ENCODE assay signal across 20 cellular contexts in the genomic region with DNA sequence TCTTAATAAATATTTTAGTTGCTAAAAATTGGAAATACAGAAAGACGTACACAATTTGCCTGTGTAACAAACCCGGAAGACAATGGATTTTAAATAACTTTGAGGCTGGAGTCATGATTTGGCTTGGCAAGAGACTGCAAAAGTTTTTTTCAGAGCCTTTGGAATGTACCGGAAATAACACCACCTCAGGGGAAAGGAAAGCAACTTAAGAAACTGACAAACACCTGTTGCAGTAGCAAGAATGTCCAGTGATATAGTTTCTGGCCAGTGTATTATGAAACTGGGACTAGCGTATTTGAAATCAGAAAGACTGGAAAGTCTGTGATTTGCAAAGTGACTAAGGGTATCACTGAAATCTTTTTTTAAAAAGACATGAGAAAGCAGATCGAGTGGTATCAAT. TPM values are rescaled to one million over a fixed set of nuclear protein-coding genes. Genes with fewer than 3 reads are reported as not detected.
DNase-seq lines count a peak whose midpoint lies in the region; ATAC-seq, FAIRE-seq and TF ChIP-seq lines count a peak whose summit lies in the region.
"Had no signal": no experiment of that assay in that cellular context is flagged by ENCODE, and none has a peak within 500 bp of the region (broad histone marks: within the 10 kb centered on the region; RNA-seq: fewer than 3 reads in every experiment).

No MANE protein-coding gene starts in this region.

- no peaks in the 10 kb centered on the region for H3K9me3 Mint-ChIP-seq in astrocyte (ENCODE audit: unreplicated experiment)

- no peaks in the 10 kb centered on the region for H3K36me3 Mint-ChIP-seq in astrocyte (ENCODE audit: low read depth, unreplicated experiment)

- H3K27me3 Mint-ChIP-seq in astrocyte (ENCODE audit: low read depth, unreplicated experiment): no peaks in the 10 kb centered on the region

- H3K9me2 ChIP-seq in hepatocyte (replicated peaks; ENCODE audit: insufficient read depth): no peaks in the 10 kb centered on the region

- no peaks in the 10 kb centered on the region for H3K4me1 Mint-ChIP-seq in astrocyte (ENCODE audit: low read depth, unreplicated experiment)

- peak; percentile 39 for FAIRE-seq in astrocyte (lab: Jason Lieb, UNC)
- FAIRE-seq: G401.6 had no signal

- WGBS in hepatocyte (ENCODE audit: low lambda C conversion rate, missing lambda C conversion rate): 75% methylated on average over 5 of the region's 5 CpGs

- no peak overlapping the region for H3K9ac ChIP-seq in astrocyte (ENCODE audit: low read length)

- H3K4me3 ChIP-seq in astrocyte (ENCODE audit: insufficient read depth, low read depth, low read length): no peak overlapping the region
- no peak overlapping the region for H3K4me3 ChIP-seq in hepatocyte
- H3K4me3 ChIP-seq: ascending aorta, dorsolateral prefrontal cortex, vagina had no signal

- H3K27ac ChIP-seq in astrocyte (ENCODE audit: low read depth, low read length) (no peak overlapping the region), hepatocyte (no peak overlapping the region)
- H3K27ac ChIP-seq: ascending aorta, dorsolateral prefrontal cortex, vagina had no signal

- H3K4me2 ChIP-seq in astrocyte (ENCODE audit: low read length) (no peak overlapping the region), hepatocyte (peak overlapping the region; percentile 15)

- no peaks in the 10 kb centered on the region for H3K36me3 ChIP-seq in astrocyte (ENCODE audit: insufficient read depth, low read length)
- no peaks in the 10 kb centered on the region for H3K36me3 ChIP-seq in hepatocyte (replicated peaks; ENCODE audit: insufficient read depth, low read depth)
- H3K36me3 ChIP-seq: ascending aorta, vagina had no signal

- H2AFZ ChIP-seq in astrocyte (ENCODE audit: low read depth, low read length): no peak overlapping the region
- no peak overlapping the region for H2AFZ ChIP-seq in hepatocyte

- no peak overlapping the region for H3K4me3 Mint-ChIP-seq in astrocyte (ENCODE audit: unreplicated experiment)

- H3K9me3 ChIP-seq in astrocyte (ENCODE audit: insufficient read depth, low read depth, low read length) (no peaks in the 10 kb centered on the region), hepatocyte (ENCODE audit: low read depth) (no peaks in the 10 kb centered on the region)
- H3K9me3 ChIP-seq: ascending aorta, vagina had no signal

- no peaks in the 10 kb centered on the region for H4K20me1 ChIP-seq in astrocyte (ENCODE audit: insufficient read depth, low read length)
- H4K20me1 ChIP-seq in hepatocyte (ENCODE audit: insufficient read depth, poor library complexity, severe bottlenecking): no peaks in the 10 kb centered on the region

- H3K79me2 ChIP-seq in astrocyte (ENCODE audit: insufficient read depth, low read length) (no peaks in the 10 kb centered on the region), hepatocyte (no peaks in the 10 kb centered on the region)

- H3K4me1 ChIP-seq in astrocyte (ENCODE audit: insufficient read depth, low read length) (no peaks in the 10 kb centered on the region), hepatocyte (ENCODE audit: insufficient read depth) (peaks cover 7% of the 10 kb centered on the region)
- H3K4me1 ChIP-seq: vagina had no signal

- no peak for ATAC-seq in GM18867 (IDR thresholded peaks at IDR 0.05; ENCODE audit: unreplicated experiment)

- TF ChIP-seq CTCF in astrocyte (IDR thresholded peaks at IDR 0.05; ENCODE audit: insufficient read depth, low read depth, low read length) (no peak), hepatocyte (IDR thresholded peaks at IDR 0.05; ENCODE audit: poor library complexity) (no peak)

- H3K27me3 ChIP-seq in astrocyte (ENCODE audit: insufficient read depth, low read length) (no peaks in the 10 kb centered on the region), hepatocyte (no peaks in the 10 kb centered on the region)
- H3K27me3 ChIP-seq: ascending aorta, vagina had no signal

- DNase-seq in HCEC 1CT (peak; percentile 62), astrocyte (ENCODE audit: low read depth) (peak; percentile 15), hepatocyte (ENCODE audit: low spot score) (no peak), renal cortical epithelial cell (ENCODE audit: low read depth) (peak; percentile 88), COLO829 (ENCODE audit: low spot score) (no peak), NCI-H146 (lab: John Stamatoyannopoulos, UW) (no peak), T-helper 1 cell (no peak)
- DNase-seq: activated gamma-delta T cell treated with Interleukin-2 at 50 U/mL for 16 hours; dorsolateral prefrontal cortex; NCI-H1048; NCI-H774; nucleus accumbens; stimulated activated CD4-positive, alpha-beta T cell treated with anti-CD3 and anti-CD28 coated beads, Interleukin-12 subunit alpha, Interleukin-12 subunit beta, amount 100 ng/mL, for 4 hours; stimulated activated naive CD4-positive, alpha-beta T cell treated with Interleukin-2 at 50 U/mL for 16 hours had no signal

- no peak overlapping the region for H3K27ac Mint-ChIP-seq in astrocyte (ENCODE audit: unreplicated experiment)

RNA-seq across cellular contexts. Expression of a gene that starts 0.8 kb away (rescaled TPM):
- not detected in 2 replicates for total RNA-seq in astrocyte
- 0.47 and 1.2 TPM in 2 replicates for total RNA-seq in hepatocyte
- polyA plus RNA-seq in hepatocyte: 0.60 TPM in 1 of 2 replicates, not detected in the other
- not detected in 2 replicates for total RNA-seq in renal cortical epithelial cell
- total RNA-seq: ascending aorta; lung microvascular endothelial cell; T-helper 2 cell treated with Interferon-gamma antibody and Interleukin-4, amounts not matched to agents 100 ng/mL and 5 ng/mL, for 36 hours; vagina had no signal

Comparison
In these comparisons a context has a peak if more than half of its experiments do, and no peak if none do; other contexts are left out.
1. DNase-seq: peak in HCEC 1CT (single experiment), astrocyte (single experiment) and renal cortical epithelial cell (single experiment); none in hepatocyte (single experiment), COLO829 (single experiment), NCI-H146 (single experiment) and T-helper 1 cell (0 of 5).